ENCODE assay signal across 13 cellular contexts in the genomic region with DNA sequence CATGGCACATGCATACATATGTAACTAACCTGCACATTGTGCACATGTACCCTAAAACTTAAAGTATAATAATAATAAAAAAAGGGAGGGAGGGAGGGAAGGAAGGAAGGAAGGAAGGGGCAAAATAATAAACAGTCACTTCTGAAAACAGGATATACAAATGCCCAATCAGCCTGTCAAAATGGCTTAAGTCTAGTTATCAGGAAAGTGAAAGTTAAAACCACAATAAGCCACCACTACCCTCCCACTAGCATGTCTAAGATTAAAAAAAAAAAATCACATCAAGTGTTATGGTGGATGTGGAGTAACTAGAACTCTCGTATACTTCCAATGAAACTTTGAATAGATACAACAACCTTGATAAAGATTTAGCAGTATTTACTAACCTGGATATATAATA.
"Had no signal": no experiment of that assay in that cellular context is flagged by ENCODE, and none has a peak within 500 bp of the region (broad histone marks: within the 10 kb centered on the region; RNA-seq: fewer than 3 reads in every experiment).

No MANE protein-coding gene starts in this region.

- H3K36me3 ChIP-seq: thyroid gland had no signal

- H3K27me3 ChIP-seq: body of pancreas, thyroid gland had no signal

- H3K4me1 ChIP-seq: body of pancreas, thyroid gland had no signal

- H3K4me3 ChIP-seq: body of pancreas, mucosa of descending colon, thyroid gland had no signal

- DNase-seq: activated CD4-positive, alpha-beta memory T cell treated with anti-CD3 and anti-CD28 coated beads for 36 hours; activated CD4-positive, alpha-beta T cell treated with anti-CD3 and anti-CD28 coated beads for 36 hours; activated CD8-positive, alpha-beta memory T cell treated with anti-CD3 and anti-CD28 coated beads, Interleukin-2, amount 10 ng/mL, durations not matched to agents 7 days and 5 days; activated naive CD4-positive, alpha-beta T cell; activated naive CD8-positive, alpha-beta T cell treated with anti-CD3 and anti-CD28 coated beads, Interleukin-2, amount 10 ng/mL, durations not matched to agents 7 days and 5 days; body of pancreas; effector memory CD8-positive, alpha-beta T cell; left ventricle myocardium superior; mucosa of descending colon; naive B cell; stimulated activated CD8-positive, alpha-beta memory T cell treated with anti-CD3 and anti-CD28 coated beads, Interleukin-4, amount 100 ng/mL, for 48 hours; stimulated activated naive CD4-positive, alpha-beta T cell; thyroid gland had no signal

- H3K27ac ChIP-seq: body of pancreas, thyroid gland had no signal

- ATAC-seq: activated CD4-positive, alpha-beta T cell treated with anti-CD3 and anti-CD28 coated beads for 36 hours; activated CD8-positive, alpha-beta memory T cell treated with anti-CD3 and anti-CD28 coated beads, Interleukin-2, amount 10 ng/mL, durations not matched to agents 7 days and 5 days; body of pancreas; effector memory CD8-positive, alpha-beta T cell; left ventricle myocardium superior; mucosa of descending colon had no signal
